In the genomic region with DNA sequence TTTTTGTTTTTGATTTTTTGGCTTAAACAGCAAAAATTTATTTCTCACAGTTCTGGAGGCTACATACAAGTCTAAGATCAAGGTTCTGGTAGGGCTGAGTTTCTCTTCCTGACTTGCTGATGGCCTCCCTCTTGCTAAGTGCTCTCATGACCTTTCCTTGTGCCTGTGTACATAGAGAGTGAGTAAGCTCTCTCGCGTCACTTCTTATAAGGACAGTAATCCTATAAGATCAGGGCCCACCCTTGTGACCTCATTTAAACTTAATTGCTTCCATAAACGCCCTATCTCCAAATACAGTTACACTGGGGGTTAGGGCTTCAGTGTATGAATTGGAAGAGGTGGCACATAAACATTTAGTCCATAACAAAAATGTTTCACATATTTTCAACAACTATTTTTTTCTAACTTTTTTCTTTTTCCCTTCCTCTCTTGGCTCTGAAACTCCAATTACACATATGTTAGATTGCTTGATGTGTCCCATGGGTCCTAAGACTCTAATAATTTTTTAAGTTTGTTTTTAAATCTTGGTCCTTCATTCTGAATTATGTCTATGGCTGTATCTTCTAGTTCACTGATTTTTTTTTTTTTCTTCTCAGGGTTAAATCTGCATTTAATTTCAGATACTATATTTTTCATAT, we compare ENCODE assay signal across 1 cellular context.
TF ChIP-seq lines count a peak whose summit lies in the region.

No MANE protein-coding gene starts in this region.

TF ChIP-seq in K562, 482 proteins besides CTCF, POLR2A, EP300 and RAD21 (continued from another document):
- TF ChIP-seq ZNF398 (CRISPR knock-in tag; IDR thresholded peaks at IDR 0.05) (peak; percentile 80; the same call in 1 of the 2 replicates), ATF7 (IDR thresholded peaks at IDR 0.05) (peak; percentile 93), RBM14 (IDR thresholded peaks at IDR 0.05; ENCODE audit: borderline replicate concordance, insufficient read depth, low read depth, low read length) (no peak), GABPB1 (CRISPR knock-in tag; IDR thresholded peaks at IDR 0.05) (no peak), CBFA2T3 (IDR thresholded peaks at IDR 0.05) (peak; percentile 91), ZNF282 (CRISPR knock-in tag; IDR thresholded peaks at IDR 0.05) (no peak), HNRNPK (IDR thresholded peaks at IDR 0.05; ENCODE audit: low read depth, low read length, poor library complexity, severe bottlenecking) (no peak), SPI1 (IDR thresholded peaks at IDR 0.05; ENCODE audit: borderline replicate concordance, low read depth, low read length) (no peak), E2F1 (CRISPR knock-in tag; IDR thresholded peaks at IDR 0.05) (no peak), KLF10 (CRISPR knock-in tag; IDR thresholded peaks at IDR 0.05) (no peak), NFXL1 (CRISPR knock-in tag; IDR thresholded peaks at IDR 0.05) (peak; percentile 95), LARP7 (IDR thresholded peaks at IDR 0.05) (no peak), ZKSCAN1 (IDR thresholded peaks at IDR 0.05; ENCODE audit: low read depth, low read length) (no peak), RAD51 (IDR thresholded peaks at IDR 0.05; ENCODE audit: borderline replicate concordance, low read depth) (peak; percentile 40; the same call in 1 of the 2 replicates), ZKSCAN8 (CRISPR knock-in tag; IDR thresholded peaks at IDR 0.05) (peak; percentile 95)
- TF ChIP-seq, protein P1, sequence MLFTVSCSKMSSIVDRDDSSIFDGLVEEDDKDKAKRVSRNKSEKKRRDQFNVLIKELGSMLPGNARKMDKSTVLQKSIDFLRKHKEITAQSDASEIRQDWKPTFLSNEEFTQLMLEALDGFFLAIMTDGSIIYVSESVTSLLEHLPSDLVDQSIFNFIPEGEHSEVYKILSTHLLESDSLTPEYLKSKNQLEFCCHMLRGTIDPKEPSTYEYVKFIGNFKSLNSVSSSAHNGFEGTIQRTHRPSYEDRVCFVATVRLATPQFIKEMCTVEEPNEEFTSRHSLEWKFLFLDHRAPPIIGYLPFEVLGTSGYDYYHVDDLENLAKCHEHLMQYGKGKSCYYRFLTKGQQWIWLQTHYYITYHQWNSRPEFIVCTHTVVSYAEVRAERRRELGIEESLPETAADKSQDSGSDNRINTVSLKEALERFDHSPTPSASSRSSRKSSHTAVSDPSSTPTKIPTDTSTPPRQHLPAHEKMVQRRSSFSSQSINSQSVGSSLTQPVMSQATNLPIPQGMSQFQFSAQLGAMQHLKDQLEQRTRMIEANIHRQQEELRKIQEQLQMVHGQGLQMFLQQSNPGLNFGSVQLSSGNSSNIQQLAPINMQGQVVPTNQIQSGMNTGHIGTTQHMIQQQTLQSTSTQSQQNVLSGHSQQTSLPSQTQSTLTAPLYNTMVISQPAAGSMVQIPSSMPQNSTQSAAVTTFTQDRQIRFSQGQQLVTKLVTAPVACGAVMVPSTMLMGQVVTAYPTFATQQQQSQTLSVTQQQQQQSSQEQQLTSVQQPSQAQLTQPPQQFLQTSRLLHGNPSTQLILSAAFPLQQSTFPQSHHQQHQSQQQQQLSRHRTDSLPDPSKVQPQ (CRISPR knock-in tag; IDR thresholded peaks at IDR 0.05; ENCODE audit: borderline replicate concordance): no peak
- TF ChIP-seq, protein P2, sequence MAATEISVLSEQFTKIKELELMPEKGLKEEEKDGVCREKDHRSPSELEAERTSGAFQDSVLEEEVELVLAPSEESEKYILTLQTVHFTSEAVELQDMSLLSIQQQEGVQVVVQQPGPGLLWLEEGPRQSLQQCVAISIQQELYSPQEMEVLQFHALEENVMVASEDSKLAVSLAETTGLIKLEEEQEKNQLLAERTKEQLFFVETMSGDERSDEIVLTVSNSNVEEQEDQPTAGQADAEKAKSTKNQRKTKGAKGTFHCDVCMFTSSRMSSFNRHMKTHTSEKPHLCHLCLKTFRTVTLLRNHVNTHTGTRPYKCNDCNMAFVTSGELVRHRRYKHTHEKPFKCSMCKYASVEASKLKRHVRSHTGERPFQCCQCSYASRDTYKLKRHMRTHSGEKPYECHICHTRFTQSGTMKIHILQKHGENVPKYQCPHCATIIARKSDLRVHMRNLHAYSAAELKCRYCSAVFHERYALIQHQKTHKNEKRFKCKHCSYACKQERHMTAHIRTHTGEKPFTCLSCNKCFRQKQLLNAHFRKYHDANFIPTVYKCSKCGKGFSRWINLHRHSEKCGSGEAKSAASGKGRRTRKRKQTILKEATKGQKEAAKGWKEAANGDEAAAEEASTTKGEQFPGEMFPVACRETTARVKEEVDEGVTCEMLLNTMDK (IDR thresholded peaks at IDR 0.05; ENCODE audit: borderline replicate concordance, insufficient read depth, low read depth, low read length, poor library complexity, severe bottlenecking): no peak
TF ChIP-seq in K562: peak in this region for 177.
